1 cellular context compared by ENCODE assay signal in the genomic region with DNA sequence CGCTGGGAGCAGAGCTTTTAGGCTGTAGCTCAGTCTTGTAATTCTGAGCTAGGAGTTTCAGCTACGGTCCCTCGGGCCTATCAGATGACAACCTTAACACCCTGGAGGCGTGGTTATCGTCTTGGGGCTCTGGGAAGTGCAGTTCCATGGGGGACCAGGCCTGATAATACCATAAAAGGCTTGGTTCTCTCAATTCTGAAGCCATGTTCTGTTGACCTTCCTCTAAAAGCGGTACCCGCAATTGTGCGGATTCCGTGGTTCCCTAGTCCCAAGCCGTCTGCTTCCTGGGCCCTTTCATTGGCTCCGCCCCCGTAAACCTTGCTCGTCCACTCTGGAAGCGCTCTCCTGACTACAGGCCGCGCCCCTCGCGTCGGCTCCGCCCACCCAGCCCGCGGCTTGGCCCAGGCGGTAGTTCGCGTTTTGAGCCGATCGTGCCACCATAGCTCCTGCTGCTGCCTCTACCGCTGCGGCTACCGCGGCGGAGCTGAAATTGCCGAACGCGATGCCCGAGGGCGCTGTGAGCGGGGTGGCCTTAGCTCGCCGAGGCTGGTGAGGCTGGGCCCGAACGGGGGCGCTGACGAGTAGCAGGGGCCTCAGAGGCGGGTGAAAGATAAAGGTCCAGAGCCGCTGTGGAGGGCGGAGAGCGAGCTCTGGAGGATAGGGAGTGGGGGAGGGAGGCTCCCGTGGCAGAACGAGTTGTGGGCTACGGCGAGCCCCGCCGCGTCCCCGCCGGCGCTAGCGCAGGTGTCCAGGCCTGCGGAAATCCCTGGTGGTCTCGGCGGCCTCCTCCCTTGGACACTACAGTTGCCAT.
TF ChIP-seq lines count a peak whose summit lies in the region.

A gene with protein sequence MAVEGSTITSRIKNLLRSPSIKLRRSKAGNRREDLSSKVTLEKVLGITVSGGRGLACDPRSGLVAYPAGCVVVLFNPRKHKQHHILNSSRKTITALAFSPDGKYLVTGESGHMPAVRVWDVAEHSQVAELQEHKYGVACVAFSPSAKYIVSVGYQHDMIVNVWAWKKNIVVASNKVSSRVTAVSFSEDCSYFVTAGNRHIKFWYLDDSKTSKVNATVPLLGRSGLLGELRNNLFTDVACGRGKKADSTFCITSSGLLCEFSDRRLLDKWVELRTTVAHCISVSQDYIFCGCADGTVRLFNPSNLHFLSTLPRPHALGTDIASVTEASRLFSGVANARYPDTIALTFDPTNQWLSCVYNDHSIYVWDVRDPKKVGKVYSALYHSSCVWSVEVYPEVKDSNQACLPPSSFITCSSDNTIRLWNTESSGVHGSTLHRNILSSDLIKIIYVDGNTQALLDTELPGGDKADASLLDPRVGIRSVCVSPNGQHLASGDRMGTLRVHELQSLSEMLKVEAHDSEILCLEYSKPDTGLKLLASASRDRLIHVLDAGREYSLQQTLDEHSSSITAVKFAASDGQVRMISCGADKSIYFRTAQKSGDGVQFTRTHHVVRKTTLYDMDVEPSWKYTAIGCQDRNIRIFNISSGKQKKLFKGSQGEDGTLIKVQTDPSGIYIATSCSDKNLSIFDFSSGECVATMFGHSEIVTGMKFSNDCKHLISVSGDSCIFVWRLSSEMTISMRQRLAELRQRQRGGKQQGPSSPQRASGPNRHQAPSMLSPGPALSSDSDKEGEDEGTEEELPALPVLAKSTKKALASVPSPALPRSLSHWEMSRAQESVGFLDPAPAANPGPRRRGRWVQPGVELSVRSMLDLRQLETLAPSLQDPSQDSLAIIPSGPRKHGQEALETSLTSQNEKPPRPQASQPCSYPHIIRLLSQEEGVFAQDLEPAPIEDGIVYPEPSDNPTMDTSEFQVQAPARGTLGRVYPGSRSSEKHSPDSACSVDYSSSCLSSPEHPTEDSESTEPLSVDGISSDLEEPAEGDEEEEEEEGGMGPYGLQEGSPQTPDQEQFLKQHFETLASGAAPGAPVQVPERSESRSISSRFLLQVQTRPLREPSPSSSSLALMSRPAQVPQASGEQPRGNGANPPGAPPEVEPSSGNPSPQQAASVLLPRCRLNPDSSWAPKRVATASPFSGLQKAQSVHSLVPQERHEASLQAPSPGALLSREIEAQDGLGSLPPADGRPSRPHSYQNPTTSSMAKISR (N-terminal part only) (plus strand): TSS at position 423 of the 811 bp plus-strand sequence. CDS start 792 bp downstream, outside the sequence.

TF ChIP-seq in HepG2, 621 proteins besides CTCF, POLR2A, EP300 and RAD21 (continued from another document and continues in another):
- TF ChIP-seq, protein P1, sequence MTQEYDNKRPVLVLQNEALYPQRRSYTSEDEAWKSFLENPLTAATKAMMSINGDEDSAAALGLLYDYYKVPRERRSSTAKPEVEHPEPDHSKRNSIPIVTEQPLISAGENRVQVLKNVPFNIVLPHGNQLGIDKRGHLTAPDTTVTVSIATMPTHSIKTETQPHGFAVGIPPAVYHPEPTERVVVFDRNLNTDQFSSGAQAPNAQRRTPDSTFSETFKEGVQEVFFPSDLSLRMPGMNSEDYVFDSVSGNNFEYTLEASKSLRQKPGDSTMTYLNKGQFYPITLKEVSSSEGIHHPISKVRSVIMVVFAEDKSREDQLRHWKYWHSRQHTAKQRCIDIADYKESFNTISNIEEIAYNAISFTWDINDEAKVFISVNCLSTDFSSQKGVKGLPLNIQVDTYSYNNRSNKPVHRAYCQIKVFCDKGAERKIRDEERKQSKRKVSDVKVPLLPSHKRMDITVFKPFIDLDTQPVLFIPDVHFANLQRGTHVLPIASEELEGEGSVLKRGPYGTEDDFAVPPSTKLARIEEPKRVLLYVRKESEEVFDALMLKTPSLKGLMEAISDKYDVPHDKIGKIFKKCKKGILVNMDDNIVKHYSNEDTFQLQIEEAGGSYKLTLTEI (CRISPR knock-in tag; conservative IDR thresholded peaks at IDR 0.05), result no peak
- TF ChIP-seq ISX (CRISPR knock-in tag; conservative IDR thresholded peaks at IDR 0.05) (no peak), HOXA5 (CRISPR knock-in tag; IDR thresholded peaks at IDR 0.05) (peak; percentile 94), SIX1 (CRISPR knock-in tag; IDR thresholded peaks at IDR 0.05; ENCODE audit: borderline replicate concordance) (no peak), U2AF1 (optimal IDR thresholded peaks at IDR 0.05; ENCODE audit: low read depth, low read length) (no peak), YEATS2 (CRISPR knock-in tag; IDR thresholded peaks at IDR 0.05; ENCODE audit: borderline replicate concordance) (peak; percentile 93; the same call in 1 of the 2 replicates), SIN3A (IDR thresholded peaks at IDR 0.05; ENCODE audit: borderline replicate concordance, low read depth, low read length) (no peak; the same call in 1 of the 2 replicates), TAF1 (CRISPR knock-in tag; IDR thresholded peaks at IDR 0.05) (peak; percentile 69; the same call in 1 of the 2 replicates), SOX13 (IDR thresholded peaks at IDR 0.05) (no peak), SOX13 (CRISPR knock-in tag; conservative IDR thresholded peaks at IDR 0.05 in 1 of 2, IDR thresholded peaks at IDR 0.05 in 1 of 2) (peak in 1 of 2 experiments; percentile 47; a peak in 1 of 4 replicates), KDM5B (CRISPR knock-in tag; IDR thresholded peaks at IDR 0.05; ENCODE audit: borderline replicate concordance) (peak; percentile 78), ZFYVE20 (CRISPR knock-in tag; IDR thresholded peaks at IDR 0.05; ENCODE audit: borderline replicate concordance, low read depth) (no peak), HNRNPLL (IDR thresholded peaks at IDR 0.05; ENCODE audit: low read depth, low read length, poor library complexity, severe bottlenecking) (peak; percentile 92), XBP1 (CRISPR knock-in tag; IDR thresholded peaks at IDR 0.05) (peak; percentile 16; the same call in 1 of the 2 replicates), ISL2 (CRISPR knock-in tag; IDR thresholded peaks at IDR 0.05) (peak; percentile 40), KMT2B (CRISPR knock-in tag; IDR thresholded peaks at IDR 0.05) (peak; percentile 91), GABPB1 (CRISPR knock-in tag; IDR thresholded peaks at IDR 0.05) (peak; percentile 87), ZNF891 (CRISPR knock-in tag; IDR thresholded peaks at IDR 0.05) (peak; percentile 82), ATF7 (IDR thresholded peaks at IDR 0.05) (no peak), ATF7 (CRISPR knock-in tag; IDR thresholded peaks at IDR 0.05) (peak; percentile 73; the same call in 1 of the 2 replicates), RELA (CRISPR knock-in tag; IDR thresholded peaks at IDR 0.05) (peak; percentile 68; the same call in 1 of the 2 replicates), NCOA1 (CRISPR knock-in tag; IDR thresholded peaks at IDR 0.05) (no peak), RORA (CRISPR knock-in tag; IDR thresholded peaks at IDR 0.05) (no peak), KDM3A (CRISPR knock-in tag; IDR thresholded peaks at IDR 0.05; ENCODE audit: low read depth) (peak; percentile 80; the same call in 1 of the 2 replicates), ZNF292 (CRISPR knock-in tag; IDR thresholded peaks at IDR 0.05; ENCODE audit: borderline replicate concordance, low read depth) (peak; percentile 95), ZKSCAN8 (CRISPR knock-in tag; IDR thresholded peaks at IDR 0.05; ENCODE audit: borderline replicate concordance) (peak; percentile 90; the same call in 1 of the 2 replicates), SP4 (CRISPR knock-in tag; IDR thresholded peaks at IDR 0.05) (peak; percentile 96), FOXJ3 (CRISPR knock-in tag; IDR thresholded peaks at IDR 0.05; ENCODE audit: borderline replicate concordance) (peak; percentile 58; the same call in 1 of the 2 replicates), ZNF556 (CRISPR knock-in tag; IDR thresholded peaks at IDR 0.05; ENCODE audit: borderline replicate concordance) (peak; percentile 99), ZNF605 (CRISPR knock-in tag; IDR thresholded peaks at IDR 0.05) (peak; percentile 89), PHB2 (IDR thresholded peaks at IDR 0.05; ENCODE audit: partially characterized antibody) (no peak), ZNF101 (CRISPR knock-in tag; IDR thresholded peaks at IDR 0.05; ENCODE audit: borderline replicate concordance, low read depth) (no peak), PTBP1 (IDR thresholded peaks at IDR 0.05; ENCODE audit: low read depth, low read length, poor library complexity, severe bottlenecking) (no peak), MTA1 (CRISPR knock-in tag; IDR thresholded peaks at IDR 0.05; ENCODE audit: borderline replicate concordance) (peak; percentile 92), ZNF20 (CRISPR knock-in tag; IDR thresholded peaks at IDR 0.05) (0 out of 2 replicates have a peak, but pooled peaks have one; percentile 49)
- TF ChIP-seq, protein P2, sequence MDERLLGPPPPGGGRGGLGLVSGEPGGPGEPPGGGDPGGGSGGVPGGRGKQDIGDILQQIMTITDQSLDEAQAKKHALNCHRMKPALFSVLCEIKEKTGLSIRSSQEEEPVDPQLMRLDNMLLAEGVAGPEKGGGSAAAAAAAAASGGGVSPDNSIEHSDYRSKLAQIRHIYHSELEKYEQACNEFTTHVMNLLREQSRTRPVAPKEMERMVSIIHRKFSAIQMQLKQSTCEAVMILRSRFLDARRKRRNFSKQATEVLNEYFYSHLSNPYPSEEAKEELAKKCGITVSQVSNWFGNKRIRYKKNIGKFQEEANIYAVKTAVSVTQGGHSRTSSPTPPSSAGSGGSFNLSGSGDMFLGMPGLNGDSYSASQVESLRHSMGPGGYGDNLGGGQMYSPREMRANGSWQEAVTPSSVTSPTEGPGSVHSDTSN (CRISPR knock-in tag; IDR thresholded peaks at IDR 0.05), result no peak
- TF ChIP-seq, protein P3, sequence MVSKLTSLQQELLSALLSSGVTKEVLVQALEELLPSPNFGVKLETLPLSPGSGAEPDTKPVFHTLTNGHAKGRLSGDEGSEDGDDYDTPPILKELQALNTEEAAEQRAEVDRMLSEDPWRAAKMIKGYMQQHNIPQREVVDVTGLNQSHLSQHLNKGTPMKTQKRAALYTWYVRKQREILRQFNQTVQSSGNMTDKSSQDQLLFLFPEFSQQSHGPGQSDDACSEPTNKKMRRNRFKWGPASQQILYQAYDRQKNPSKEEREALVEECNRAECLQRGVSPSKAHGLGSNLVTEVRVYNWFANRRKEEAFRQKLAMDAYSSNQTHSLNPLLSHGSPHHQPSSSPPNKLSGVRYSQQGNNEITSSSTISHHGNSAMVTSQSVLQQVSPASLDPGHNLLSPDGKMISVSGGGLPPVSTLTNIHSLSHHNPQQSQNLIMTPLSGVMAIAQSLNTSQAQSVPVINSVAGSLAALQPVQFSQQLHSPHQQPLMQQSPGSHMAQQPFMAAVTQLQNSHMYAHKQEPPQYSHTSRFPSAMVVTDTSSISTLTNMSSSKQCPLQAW (CRISPR knock-in tag; IDR thresholded peaks at IDR 0.05), result peak; percentile 96
- TF ChIP-seq, protein P4, sequence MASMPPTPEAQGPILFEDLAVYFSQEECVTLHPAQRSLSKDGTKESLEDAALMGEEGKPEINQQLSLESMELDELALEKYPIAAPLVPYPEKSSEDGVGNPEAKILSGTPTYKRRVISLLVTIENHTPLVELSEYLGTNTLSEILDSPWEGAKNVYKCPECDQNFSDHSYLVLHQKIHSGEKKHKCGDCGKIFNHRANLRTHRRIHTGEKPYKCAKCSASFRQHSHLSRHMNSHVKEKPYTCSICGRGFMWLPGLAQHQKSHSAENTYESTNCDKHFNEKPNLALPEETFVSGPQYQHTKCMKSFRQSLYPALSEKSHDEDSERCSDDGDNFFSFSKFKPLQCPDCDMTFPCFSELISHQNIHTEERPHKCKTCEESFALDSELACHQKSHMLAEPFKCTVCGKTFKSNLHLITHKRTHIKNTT (CRISPR knock-in tag; IDR thresholded peaks at IDR 0.05), result no peak
- TF ChIP-seq, protein P5, sequence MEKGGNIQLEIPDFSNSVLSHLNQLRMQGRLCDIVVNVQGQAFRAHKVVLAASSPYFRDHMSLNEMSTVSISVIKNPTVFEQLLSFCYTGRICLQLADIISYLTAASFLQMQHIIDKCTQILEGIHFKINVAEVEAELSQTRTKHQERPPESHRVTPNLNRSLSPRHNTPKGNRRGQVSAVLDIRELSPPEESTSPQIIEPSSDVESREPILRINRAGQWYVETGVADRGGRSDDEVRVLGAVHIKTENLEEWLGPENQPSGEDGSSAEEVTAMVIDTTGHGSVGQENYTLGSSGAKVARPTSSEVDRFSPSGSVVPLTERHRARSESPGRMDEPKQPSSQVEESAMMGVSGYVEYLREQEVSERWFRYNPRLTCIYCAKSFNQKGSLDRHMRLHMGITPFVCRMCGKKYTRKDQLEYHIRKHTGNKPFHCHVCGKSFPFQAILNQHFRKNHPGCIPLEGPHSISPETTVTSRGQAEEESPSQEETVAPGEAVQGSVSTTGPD (CRISPR knock-in tag; IDR thresholded peaks at IDR 0.05), result no peak
- TF ChIP-seq, protein P6, sequence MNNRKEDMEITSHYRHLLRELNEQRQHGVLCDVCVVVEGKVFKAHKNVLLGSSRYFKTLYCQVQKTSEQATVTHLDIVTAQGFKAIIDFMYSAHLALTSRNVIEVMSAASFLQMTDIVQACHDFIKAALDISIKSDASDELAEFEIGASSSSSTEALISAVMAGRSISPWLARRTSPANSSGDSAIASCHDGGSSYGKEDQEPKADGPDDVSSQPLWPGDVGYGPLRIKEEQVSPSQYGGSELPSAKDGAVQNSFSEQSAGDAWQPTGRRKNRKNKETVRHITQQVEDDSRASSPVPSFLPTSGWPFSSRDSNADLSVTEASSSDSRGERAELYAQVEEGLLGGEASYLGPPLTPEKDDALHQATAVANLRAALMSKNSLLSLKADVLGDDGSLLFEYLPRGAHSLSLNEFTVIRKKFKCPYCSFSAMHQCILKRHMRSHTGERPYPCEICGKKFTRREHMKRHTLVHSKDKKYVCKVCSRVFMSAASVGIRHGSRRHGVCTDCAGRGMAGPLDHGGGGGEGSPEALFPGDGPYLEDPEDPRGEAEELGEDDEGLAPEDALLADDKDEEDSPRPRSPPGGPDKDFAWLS (CRISPR knock-in tag; IDR thresholded peaks at IDR 0.05; ENCODE audit: borderline replicate concordance), result no peak
- TF ChIP-seq, protein P7, sequence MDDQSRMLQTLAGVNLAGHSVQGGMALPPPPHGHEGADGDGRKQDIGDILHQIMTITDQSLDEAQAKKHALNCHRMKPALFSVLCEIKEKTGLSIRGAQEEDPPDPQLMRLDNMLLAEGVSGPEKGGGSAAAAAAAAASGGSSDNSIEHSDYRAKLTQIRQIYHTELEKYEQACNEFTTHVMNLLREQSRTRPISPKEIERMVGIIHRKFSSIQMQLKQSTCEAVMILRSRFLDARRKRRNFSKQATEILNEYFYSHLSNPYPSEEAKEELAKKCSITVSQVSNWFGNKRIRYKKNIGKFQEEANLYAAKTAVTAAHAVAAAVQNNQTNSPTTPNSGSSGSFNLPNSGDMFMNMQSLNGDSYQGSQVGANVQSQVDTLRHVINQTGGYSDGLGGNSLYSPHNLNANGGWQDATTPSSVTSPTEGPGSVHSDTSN (CRISPR knock-in tag; IDR thresholded peaks at IDR 0.05; ENCODE audit: borderline replicate concordance), result no peak
- TF ChIP-seq, protein P8, sequence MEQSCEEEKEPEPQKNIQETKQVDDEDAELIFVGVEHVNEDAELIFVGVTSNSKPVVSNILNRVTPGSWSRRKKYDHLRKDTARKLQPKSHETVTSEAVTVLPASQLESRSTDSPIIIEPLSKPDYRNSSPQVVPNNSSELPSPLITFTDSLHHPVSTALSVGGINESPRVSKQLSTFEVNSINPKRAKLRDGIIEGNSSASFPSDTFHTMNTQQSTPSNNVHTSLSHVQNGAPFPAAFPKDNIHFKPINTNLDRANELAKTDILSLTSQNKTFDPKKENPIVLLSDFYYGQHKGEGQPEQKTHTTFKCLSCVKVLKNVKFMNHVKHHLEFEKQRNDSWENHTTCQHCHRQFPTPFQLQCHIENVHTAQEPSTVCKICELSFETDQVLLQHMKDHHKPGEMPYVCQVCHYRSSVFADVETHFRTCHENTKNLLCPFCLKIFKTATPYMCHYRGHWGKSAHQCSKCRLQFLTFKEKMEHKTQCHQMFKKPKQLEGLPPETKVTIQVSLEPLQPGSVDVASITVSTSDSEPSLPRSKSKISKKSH (CRISPR knock-in tag; IDR thresholded peaks at IDR 0.05; ENCODE audit: borderline replicate concordance), result no peak
- TF ChIP-seq, protein P9, sequence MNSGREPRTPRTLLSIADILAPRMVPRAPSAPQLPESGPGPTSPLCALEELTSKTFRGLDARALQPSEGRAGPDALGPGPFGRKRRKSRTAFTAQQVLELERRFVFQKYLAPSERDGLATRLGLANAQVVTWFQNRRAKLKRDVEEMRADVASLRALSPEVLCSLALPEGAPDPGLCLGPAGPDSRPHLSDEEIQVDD (CRISPR knock-in tag; IDR thresholded peaks at IDR 0.05; ENCODE audit: borderline replicate concordance), result 0 out of 2 replicates have a peak, but pooled peaks have one; percentile 53
